In genomic region chr1:89908993-89909436, GRCh38 we compare ENCODE assay signal across 9 cellular contexts.
DNase-seq lines count a peak whose midpoint lies in the region; TF ChIP-seq lines count a peak whose summit lies in the region.
"Had no signal": no experiment of that assay in that cellular context is flagged by ENCODE, and none has a peak within 500 bp of the region (broad histone marks: within the 10 kb centered on the region; RNA-seq: fewer than 3 reads in every experiment).

No MANE protein-coding gene starts in this region.

- peak; percentile 2 for DNase-seq in NCI-H748 (lab: John Stamatoyannopoulos, UW; ENCODE audit: unreplicated experiment)
- DNase-seq in NCI-H748 treated with DMSO at 0.1 percent for 48 hours (lab: John Stamatoyannopoulos, UW), result no peak
- DNase-seq in RWPE1 (ENCODE audit: low spot score), result peak; percentile 62
- DNase-seq in fibroblast of mammary gland (ENCODE audit: low read depth), result peak; percentile 79
- no peak for DNase-seq in smooth muscle cell (lab: John Stamatoyannopoulos, UW; ENCODE audit: unreplicated experiment)
- DNase-seq in NCI-H526 treated with DMSO at 0.1 percent for 48 hours (lab: John Stamatoyannopoulos, UW), result no peak
- DNase-seq in suprapubic skin (ENCODE audit: low spot score in 2 of 2), result no peak
- DNase-seq in DMS114 treated with DMSO at 0.1 percent for 48 hours (lab: John Stamatoyannopoulos, UW; ENCODE audit: unreplicated experiment), result no peak

- TF ChIP-seq POLR2A in suprapubic skin (IDR thresholded peaks at IDR 0.05), result no peak

- no peaks in the 10 kb centered on the region for H3K9me3 ChIP-seq in smooth muscle cell (replicated peaks; ENCODE audit: low read depth)
- H3K9me3 ChIP-seq in suprapubic skin, result no peaks in the 10 kb centered on the region

- TF ChIP-seq EP300 in suprapubic skin (IDR thresholded peaks at IDR 0.05), result no peak

- no peaks in the 10 kb centered on the region for H3K79me2 ChIP-seq in smooth muscle cell (ENCODE audit: low read depth)

- H3K4me1 ChIP-seq in smooth muscle cell (ENCODE audit: low read depth) (peaks cover 62% of the 10 kb centered on the region), suprapubic skin (peaks cover 23% of the 10 kb centered on the region)

- H3K36me3 ChIP-seq in smooth muscle cell (ENCODE audit: low read depth), result no peaks in the 10 kb centered on the region
- H3K36me3 ChIP-seq in suprapubic skin, result no peaks in the 10 kb centered on the region
- H3K36me3 ChIP-seq: cardiac muscle cell had no signal

- H2AFZ ChIP-seq in smooth muscle cell (ENCODE audit: low read depth), result no peak overlapping the region

- CTCF ChIA-PET in RWPE1 (lab: Yijun Ruan, JAX), result interaction anchor here (0.6 kb wide), 1 partner anchor 1607 kb away, joined by 3 read pairs; no protein-coding TSS in a partner anchor

- WGBS in smooth muscle cell (ENCODE audit: low lambda C conversion rate), result 6% methylated on average over 3 of the region's 3 CpGs
- 44% methylated on average over 3 of the region's 3 CpGs for WGBS in suprapubic skin

- POLR2A ChIA-PET in RWPE1 (lab: Yijun Ruan, JAX; ENCODE audit: low non-redundant PET), result interaction anchor here (0.6 kb wide), 1 partner anchor 29 kb away, joined by 3 read pairs; no protein-coding TSS in a partner anchor

- H4K20me1 ChIP-seq in smooth muscle cell (ENCODE audit: low read depth), result no peaks in the 10 kb centered on the region

- H3K27me3 ChIP-seq in smooth muscle cell (ENCODE audit: low read depth), result no peaks in the 10 kb centered on the region
- H3K27me3 ChIP-seq in suprapubic skin, result no peaks in the 10 kb centered on the region
- H3K27me3 ChIP-seq: cardiac muscle cell had no signal

- TF ChIP-seq CTCF in RWPE1 (conservative IDR thresholded peaks at IDR 0.05; ENCODE audit: low read depth) (no peak), fibroblast of mammary gland (conservative IDR thresholded peaks at IDR 0.05; ENCODE audit: control insufficient read depth, insufficient read depth, low read depth, low read length) (no peak), smooth muscle cell (IDR thresholded peaks at IDR 0.05; ENCODE audit: borderline replicate concordance, insufficient read depth, poor library complexity, severe bottlenecking) (no peak), suprapubic skin (IDR thresholded peaks at IDR 0.05) (no peak)

- H3K4me3 ChIP-seq in fibroblast of mammary gland (ENCODE audit: control insufficient read depth, low read depth, low read length) (no peak overlapping the region), smooth muscle cell (no peak overlapping the region), suprapubic skin (no peak overlapping the region)
- H3K4me3 ChIP-seq: cardiac muscle cell had no signal

- H3K9ac ChIP-seq in smooth muscle cell (ENCODE audit: low read depth), result peak overlapping the region; percentile 56

- peak overlapping the region; percentile 80 for H3K4me2 ChIP-seq in smooth muscle cell

- H3F3A ChIP-seq in smooth muscle cell (ENCODE audit: low read depth), result peaks cover 26% of the 10 kb centered on the region

- H3K27ac ChIP-seq in RWPE1, result no peak overlapping the region
- peak overlapping the region; percentile 89 for H3K27ac ChIP-seq in smooth muscle cell (ENCODE audit: low read depth)
- no peak overlapping the region for H3K27ac ChIP-seq in suprapubic skin
- H3K27ac ChIP-seq: cardiac muscle cell had no signal

Comparison
In these comparisons a context has a peak if more than half of its experiments do, and no peak if none do; other contexts are left out.
1. DNase-seq: peak in NCI-H748 (single experiment), RWPE1 (single experiment) and fibroblast of mammary gland (single experiment); none in NCI-H748 treated with DMSO at 0.1 percent for 48 hours (single experiment), smooth muscle cell (single experiment), NCI-H526 treated with DMSO at 0.1 percent for 48 hours (single experiment), suprapubic skin (0 of 2) and DMS114 treated with DMSO at 0.1 percent for 48 hours (single experiment).